ENCODE assay signal across 20 cellular contexts in the genomic region with DNA sequence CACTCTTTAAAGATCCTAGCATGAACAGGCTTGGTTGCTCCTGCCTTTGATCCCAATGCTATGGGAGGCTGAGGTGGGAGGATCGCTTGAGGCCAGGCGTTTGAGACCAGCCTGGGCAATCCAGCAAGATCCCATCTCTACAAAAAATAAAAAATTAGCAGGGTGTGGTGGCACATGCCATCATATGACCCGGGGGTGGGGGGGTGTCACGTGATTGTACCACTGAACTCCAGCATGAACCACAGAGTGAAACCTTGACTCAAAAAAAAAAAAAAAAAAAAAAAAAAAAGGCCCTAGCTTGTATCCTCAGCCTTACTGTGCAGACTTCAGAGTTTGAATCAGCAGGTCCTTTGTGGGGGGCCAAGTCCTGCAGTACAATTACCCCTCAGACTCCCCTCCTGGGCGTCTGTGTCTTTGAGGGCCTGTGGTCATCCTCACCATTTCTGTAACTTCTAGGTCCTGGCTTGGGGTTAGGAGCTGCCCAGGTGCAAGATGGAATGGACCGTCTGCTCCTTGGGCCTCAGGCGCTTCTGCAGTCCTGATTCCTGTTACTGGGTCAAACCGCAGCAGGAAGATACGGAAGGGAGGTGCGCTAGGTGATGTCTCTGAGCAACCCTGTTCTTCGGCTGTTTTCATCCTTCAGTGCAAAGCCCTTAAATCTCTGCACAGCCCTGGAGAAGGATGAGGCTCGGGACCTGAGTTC.
DNase-seq lines count a peak whose midpoint lies in the region; ATAC-seq and TF ChIP-seq lines count a peak whose summit lies in the region.
"Had no signal": no experiment of that assay in that cellular context is flagged by ENCODE, and none has a peak within 500 bp of the region (broad histone marks: within the 10 kb centered on the region; RNA-seq: fewer than 3 reads in every experiment).

No MANE protein-coding gene starts in this region.

- H3K4me3 ChIP-seq in BLaER1 (no peak overlapping the region), mucosa of descending colon (no peak overlapping the region), thyroid gland (replicated peaks in 1 of 3) (no peak overlapping the region), transverse colon (no peak overlapping the region)
- H3K4me3 ChIP-seq: MG63 had no signal

- H3K27ac Mint-ChIP-seq in WTC11 = no peak overlapping the region

- TF ChIP-seq EP300 in Ishikawa (IDR thresholded peaks at IDR 0.05; ENCODE audit: borderline replicate concordance) = no peak
- TF ChIP-seq EP300 in transverse colon (IDR thresholded peaks at IDR 0.05; ENCODE audit: low read depth) = no peak

- POLR2A ChIA-PET in WTC11 (lab: Charles Lee) = no interaction called here

- peaks cover 8% of the 10 kb centered on the region for H4K20me1 ChIP-seq in BLaER1

- ATAC-seq in WTC11 = no peak
- no peak for ATAC-seq in mucosa of descending colon
- ATAC-seq: HepG2 had no signal

- H3K4me3 Mint-ChIP-seq in WTC11 = no peak overlapping the region

- H3K27me3 ChIP-seq in BLaER1 (peaks cover 11% of the 10 kb centered on the region; the same call in 1 of the 2 replicates), thyroid gland (no peaks in the 10 kb centered on the region), transverse colon (no peaks in the 10 kb centered on the region)
- H3K27me3 ChIP-seq: MG63 had no signal

- H3K9me3 ChIP-seq in BLaER1 (no peaks in the 10 kb centered on the region), mucosa of descending colon (no peaks in the 10 kb centered on the region), thyroid gland (no peaks in the 10 kb centered on the region), transverse colon (no peaks in the 10 kb centered on the region)
- H3K9me3 ChIP-seq: MG63 had no signal

- no peaks in the 10 kb centered on the region for H3K9me3 Mint-ChIP-seq in WTC11

- H3K9ac ChIP-seq in BLaER1 = no peak overlapping the region

- H3K36me3 ChIP-seq in BLaER1 = no peaks in the 10 kb centered on the region
- no peaks in the 10 kb centered on the region for H3K36me3 ChIP-seq in mucosa of descending colon (ENCODE audit: low read depth)
- H3K36me3 ChIP-seq in thyroid gland = no peaks in the 10 kb centered on the region
- no peaks in the 10 kb centered on the region for H3K36me3 ChIP-seq in transverse colon
- H3K36me3 ChIP-seq: MG63 had no signal

- H3K4me1 ChIP-seq in BLaER1 (peaks cover 68% of the 10 kb centered on the region), mucosa of descending colon (ENCODE audit: low read depth) (peaks cover under 1% of the 10 kb centered on the region), thyroid gland (no peaks in the 10 kb centered on the region), transverse colon (no peaks in the 10 kb centered on the region)

- TF ChIP-seq RAD21 in Ishikawa (IDR thresholded peaks at IDR 0.05; ENCODE audit: low read depth) = no peak

- CTCF ChIA-PET in WTC11 (lab: Charles Lee) = interaction anchor here (1.0 to 1.2 kb wide), 2 partner anchors 95 to 150 kb away, joined by 3 to 5 read pairs; no protein-coding TSS in a partner anchor

- peaks cover 62% of the 10 kb centered on the region for H3K4me1 Mint-ChIP-seq in WTC11

- 93% methylated on average over 11 to 12 of the region's 12 CpGs for WGBS in thyroid gland, 2 donors
- 83 to 100% methylated on average over 1 to 12 of the region's 12 CpGs for WGBS in transverse colon (ENCODE audit: low coverage in 1 of 2), 2 donors

- intact Hi-C loops in mucosa of descending colon (cut with DNase I, micrococcal nuclease) = no loop called here
- intact Hi-C loops in thyroid gland (cut with DNase I) = no loop called here
- intact Hi-C loops in transverse colon (cut with DNase I; ENCODE audit: low total_unique reads) = no loop called here

- H3K27me3 Mint-ChIP-seq in WTC11 (ENCODE audit: low read depth) = no peaks in the 10 kb centered on the region

- peak overlapping the region; percentile 86; the same call in 1 of the 2 replicates for H3K4me2 ChIP-seq in BLaER1

- TF ChIP-seq CTCF in WTC11 (IDR thresholded peaks at IDR 0.05) (no peak), mucosa of descending colon (IDR thresholded peaks at IDR 0.05) (no peak), thyroid gland (IDR thresholded peaks at IDR 0.05) (no peak), transverse colon (IDR thresholded peaks at IDR 0.05) (no peak)

- no peak for TF ChIP-seq POLR2A in thyroid gland (IDR thresholded peaks at IDR 0.05)
- TF ChIP-seq POLR2A in transverse colon (IDR thresholded peaks at IDR 0.05) = no peak

- DNase-seq in WTC11 (ENCODE audit: low spot score) = no peak
- peak in 2 of 3 donors; percentile 1 to 12 for DNase-seq in mucosa of descending colon
- no peak for DNase-seq in hepatic stellate cell (ENCODE audit: low spot score)
- DNase-seq in thyroid gland = no peak
- DNase-seq in transverse colon = no peak
- DNase-seq: Calu3; DMS79 treated with DMSO at 0.1 percent for 48 hours; H7; KG1; MG63; NCI-H2029; NCI-H446; NCI-H524 treated with DMSO at 0.1 percent for 48 hours; NCI-H774; NK-92 treated with Interleukin-12 subunit alpha and Interleukin-12 subunit beta, amount 100 ng/mL, for 24 hours; SHP77 had no signal

- no peak overlapping the region for H3K27ac ChIP-seq in BLaER1
- H3K27ac ChIP-seq in thyroid gland = no peak overlapping the region
- H3K27ac ChIP-seq in transverse colon = no peak overlapping the region
- H3K27ac ChIP-seq: RWPE1 had no signal

- H3K36me3 Mint-ChIP-seq in WTC11 = no peaks in the 10 kb centered on the region

- in situ Hi-C loops in transverse colon (cut with MboI; ENCODE audit: low pct_ligation_motif_present in 1 of 4, low pct_unique_long_range_greater_than_20kb in 1 of 4, low sequenced_read_pairs in 3 of 4) = no loop called here

TF ChIP-seq in Ishikawa, 13 proteins besides CTCF, POLR2A, EP300 and RAD21:
- TF ChIP-seq, protein P1, sequence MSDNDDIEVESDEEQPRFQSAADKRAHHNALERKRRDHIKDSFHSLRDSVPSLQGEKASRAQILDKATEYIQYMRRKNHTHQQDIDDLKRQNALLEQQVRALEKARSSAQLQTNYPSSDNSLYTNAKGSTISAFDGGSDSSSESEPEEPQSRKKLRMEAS (IDR thresholded peaks at IDR 0.05) = no peak
- TF ChIP-seq, protein P2, sequence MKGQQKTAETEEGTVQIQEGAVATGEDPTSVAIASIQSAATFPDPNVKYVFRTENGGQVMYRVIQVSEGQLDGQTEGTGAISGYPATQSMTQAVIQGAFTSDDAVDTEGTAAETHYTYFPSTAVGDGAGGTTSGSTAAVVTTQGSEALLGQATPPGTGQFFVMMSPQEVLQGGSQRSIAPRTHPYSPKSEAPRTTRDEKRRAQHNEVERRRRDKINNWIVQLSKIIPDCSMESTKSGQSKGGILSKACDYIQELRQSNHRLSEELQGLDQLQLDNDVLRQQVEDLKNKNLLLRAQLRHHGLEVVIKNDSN (IDR thresholded peaks at IDR 0.05) = peak; percentile 40

TF ChIP-seq in WTC11, 78 proteins besides CTCF, POLR2A, EP300 and RAD21:
- TF ChIP-seq ZNF121 (CRISPR knock-in tag; IDR thresholded peaks at IDR 0.05) = peak; percentile 67; the same call in 1 of the 2 replicates
- TF ChIP-seq, protein P3, sequence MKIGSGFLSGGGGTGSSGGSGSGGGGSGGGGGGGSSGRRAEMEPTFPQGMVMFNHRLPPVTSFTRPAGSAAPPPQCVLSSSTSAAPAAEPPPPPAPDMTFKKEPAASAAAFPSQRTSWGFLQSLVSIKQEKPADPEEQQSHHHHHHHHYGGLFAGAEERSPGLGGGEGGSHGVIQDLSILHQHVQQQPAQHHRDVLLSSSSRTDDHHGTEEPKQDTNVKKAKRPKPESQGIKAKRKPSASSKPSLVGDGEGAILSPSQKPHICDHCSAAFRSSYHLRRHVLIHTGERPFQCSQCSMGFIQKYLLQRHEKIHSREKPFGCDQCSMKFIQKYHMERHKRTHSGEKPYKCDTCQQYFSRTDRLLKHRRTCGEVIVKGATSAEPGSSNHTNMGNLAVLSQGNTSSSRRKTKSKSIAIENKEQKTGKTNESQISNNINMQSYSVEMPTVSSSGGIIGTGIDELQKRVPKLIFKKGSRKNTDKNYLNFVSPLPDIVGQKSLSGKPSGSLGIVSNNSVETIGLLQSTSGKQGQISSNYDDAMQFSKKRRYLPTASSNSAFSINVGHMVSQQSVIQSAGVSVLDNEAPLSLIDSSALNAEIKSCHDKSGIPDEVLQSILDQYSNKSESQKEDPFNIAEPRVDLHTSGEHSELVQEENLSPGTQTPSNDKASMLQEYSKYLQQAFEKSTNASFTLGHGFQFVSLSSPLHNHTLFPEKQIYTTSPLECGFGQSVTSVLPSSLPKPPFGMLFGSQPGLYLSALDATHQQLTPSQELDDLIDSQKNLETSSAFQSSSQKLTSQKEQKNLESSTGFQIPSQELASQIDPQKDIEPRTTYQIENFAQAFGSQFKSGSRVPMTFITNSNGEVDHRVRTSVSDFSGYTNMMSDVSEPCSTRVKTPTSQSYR (CRISPR knock-in tag; IDR thresholded peaks at IDR 0.05) = no peak
- TF ChIP-seq, protein P4, sequence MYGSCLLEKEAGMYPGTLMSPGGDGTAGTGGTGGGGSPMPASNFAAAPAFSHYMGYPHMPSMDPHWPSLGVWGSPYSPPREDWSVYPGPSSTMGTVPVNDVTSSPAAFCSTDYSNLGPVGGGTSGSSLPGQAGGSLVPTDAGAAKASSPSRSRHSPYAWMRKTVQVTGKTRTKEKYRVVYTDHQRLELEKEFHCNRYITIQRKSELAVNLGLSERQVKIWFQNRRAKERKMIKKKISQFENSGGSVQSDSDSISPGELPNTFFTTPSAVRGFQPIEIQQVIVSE (CRISPR knock-in tag; IDR thresholded peaks at IDR 0.05; ENCODE audit: borderline replicate concordance) = no peak
- TF ChIP-seq TCF7 (CRISPR knock-in tag; IDR thresholded peaks at IDR 0.05; ENCODE audit: low read depth) = no peak
- TF ChIP-seq EMX1 (CRISPR knock-in tag; IDR thresholded peaks at IDR 0.05) = no peak
- TF ChIP-seq MXD4 (CRISPR knock-in tag; IDR thresholded peaks at IDR 0.05; ENCODE audit: borderline replicate concordance) = no peak
TF ChIP-seq in WTC11: peak in this region for 1.

Comparison
In these comparisons a context has a peak if more than half of its experiments do, and no peak if none do; other contexts are left out.
1. DNase-seq: peak in mucosa of descending colon (2 of 3); none in WTC11 (single experiment), hepatic stellate cell (single experiment), thyroid gland (0 of 2) and transverse colon (single experiment).